In the genomic region with DNA sequence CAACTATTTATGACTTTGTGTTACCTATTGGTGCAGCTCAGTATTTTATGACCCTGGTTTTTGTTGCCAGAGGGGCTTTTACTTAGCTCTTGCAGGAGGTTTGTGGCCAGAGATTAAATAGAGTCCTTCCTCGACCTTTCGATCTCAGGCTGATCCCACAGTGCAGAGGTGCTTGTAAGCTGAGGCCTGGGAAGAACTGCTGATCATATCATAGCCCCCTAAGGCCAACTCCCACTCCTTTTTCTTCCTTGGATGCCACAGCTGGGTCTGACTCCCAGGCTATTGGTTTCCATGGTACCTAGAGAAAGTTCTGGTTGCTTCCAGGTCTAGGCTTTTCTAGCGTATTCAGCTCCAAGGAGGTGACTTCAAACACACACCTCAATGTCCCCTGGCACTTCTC, we compare ENCODE assay signal across 29 cellular contexts.
A peak's percentile ranks its signal among the peaks of the same experiment; 100 is the strongest.
DNase-seq lines count a peak whose midpoint lies in the region; ATAC-seq and TF ChIP-seq lines count a peak whose summit lies in the region.
"Had no signal": no experiment of that assay in that cellular context is flagged by ENCODE, and none has a peak within 500 bp of the region (broad histone marks: within the 10 kb centered on the region; RNA-seq: fewer than 3 reads in every experiment).

No MANE protein-coding gene starts in this region.

- no peak overlapping the region for H3K27ac ChIP-seq in H9 (ENCODE audit: insufficient read length, low read depth, low read length)
- H3K27ac ChIP-seq: A549, ascending aorta, GM23248, parathyroid adenoma, RWPE1 had no signal

- POLR2A ChIA-PET in WTC11 (lab: Charles Lee) = no interaction called here

- H3K4me1 ChIP-seq in H9 (ENCODE audit: insufficient read depth, low read length) = peaks cover 13% of the 10 kb centered on the region
- H3K4me1 ChIP-seq: parathyroid adenoma had no signal

- H3K9me3 Mint-ChIP-seq in H9 (peaks cover 4 to 7% of the 10 kb centered on the region in 2 experiments; a peak in 4 of 5 replicates), WTC11 (peaks cover 6% of the 10 kb centered on the region), osteocyte (ENCODE audit: unreplicated experiment) (no peaks in the 10 kb centered on the region)
- H3K9me3 Mint-ChIP-seq in activated T-cell treated with anti-CD3 and anti-CD28 coated beads, Interleukin-2, amount 50 U/mL, for 72 hours = peaks cover 0 to 2% of the 10 kb centered on the region in 2 donors
- H3K9me3 Mint-ChIP-seq: activated B cell treated with CpG ODN at 0.5 μM for 24 hours; activated CD4-positive, alpha-beta T cell treated with anti-CD3 and anti-CD28 coated beads, Interleukin-2, amount 10 ng/mL, durations not matched to agents 7 days and 5 days; effector memory CD8-positive, alpha-beta T cell; natural killer cell treated with Interleukin-12 subunit alpha and Interleukin-12 subunit beta and Interleukin-15 and Interleukin-18, amount 100 ng/mL, for 72 hours; T-cell had no signal

- no peak overlapping the region for H2BK120ac ChIP-seq in H9 (ENCODE audit: low read depth, low read length, poor library complexity, severe bottlenecking)

- no peak overlapping the region for H2BK12ac ChIP-seq in H9 (ENCODE audit: insufficient read length, low read depth, low read length)

- H3K18ac ChIP-seq in H9 (ENCODE audit: insufficient read length, low read depth, low read length) = no peak overlapping the region

- H4K8ac ChIP-seq in H9 (replicated peaks; ENCODE audit: insufficient read length, low read depth, low read length) = no peak overlapping the region

- TF ChIP-seq CTCF in H9 (conservative IDR thresholded peaks at IDR 0.05) = no peak
- no peak for TF ChIP-seq CTCF in WTC11 (IDR thresholded peaks at IDR 0.05)
- no peak for TF ChIP-seq CTCF in osteocyte (IDR thresholded peaks at IDR 0.05)

- H3K27me3 Mint-ChIP-seq in H9 (ENCODE audit: low read depth) (peaks cover 47% of the 10 kb centered on the region), WTC11 (ENCODE audit: low read depth) (peaks cover 20% of the 10 kb centered on the region), osteocyte (ENCODE audit: unreplicated experiment) (no peaks in the 10 kb centered on the region)
- no peaks in the 10 kb centered on the region for H3K27me3 Mint-ChIP-seq in activated T-cell treated with anti-CD3 and anti-CD28 coated beads, Interleukin-2, amount 50 U/mL, for 72 hours (ENCODE audit: low read depth)
- H3K27me3 Mint-ChIP-seq: activated B cell treated with CpG ODN at 0.5 μM for 24 hours; activated CD4-positive, alpha-beta T cell treated with anti-CD3 and anti-CD28 coated beads, Interleukin-2, amount 10 ng/mL, durations not matched to agents 7 days and 5 days; activated naive CD8-positive, alpha-beta T cell treated with anti-CD3 and anti-CD28 coated beads for 36 hours; natural killer cell treated with Interleukin-12 subunit alpha and Interleukin-12 subunit beta and Interleukin-15 and Interleukin-18, amount 100 ng/mL, for 72 hours; T-cell had no signal

- H3K36me3 Mint-ChIP-seq in H9 (ENCODE audit: insufficient read depth in 1 of 3, low read depth in 3 of 3) (peaks cover 0 to 10% (median 2%) of the 10 kb centered on the region in 3 experiments; a peak in 4 of 7 replicates), WTC11 (peaks cover 3% of the 10 kb centered on the region; the same call in 1 of the 2 replicates), osteocyte (ENCODE audit: unreplicated experiment) (no peaks in the 10 kb centered on the region)
- no peaks in the 10 kb centered on the region for H3K36me3 Mint-ChIP-seq in activated T-cell treated with anti-CD3 and anti-CD28 coated beads, Interleukin-2, amount 50 U/mL, for 72 hours (ENCODE audit: insufficient read depth in 2 of 2)
- H3K36me3 Mint-ChIP-seq: natural killer cell treated with Interleukin-12 subunit alpha and Interleukin-12 subunit beta and Interleukin-15 and Interleukin-18, amount 100 ng/mL, for 72 hours; T-cell had no signal

- no peak overlapping the region for H3K56ac ChIP-seq in H9 (ENCODE audit: insufficient read length, low read depth, low read length)

- H3K4me1 Mint-ChIP-seq in H9 (peaks cover 67% of the 10 kb centered on the region in 2 experiments), WTC11 (peaks cover 71% of the 10 kb centered on the region), osteocyte (ENCODE audit: unreplicated experiment) (peaks cover 38% of the 10 kb centered on the region)
- peaks cover 14% of the 10 kb centered on the region for H3K4me1 Mint-ChIP-seq in activated T-cell treated with anti-CD3 and anti-CD28 coated beads, Interleukin-2, amount 50 U/mL, for 72 hours (ENCODE audit: low read depth)

- H4K20me1 ChIP-seq in H9 (ENCODE audit: control insufficient read depth, insufficient read depth, insufficient read length) = no peaks in the 10 kb centered on the region

- no peak overlapping the region for H2BK15ac ChIP-seq in H9 (ENCODE audit: low read depth, low read length)

- H4K5ac ChIP-seq in H9 (ENCODE audit: insufficient read length, low read depth, low read length) = no peak overlapping the region

- H4K91ac ChIP-seq in H9 (ENCODE audit: insufficient read length, low read depth, low read length) = no peak overlapping the region

- H2BK5ac ChIP-seq in H9 (ENCODE audit: insufficient read length, low read length) = no peak overlapping the region

- no peak overlapping the region for H3K4ac ChIP-seq in H9 (ENCODE audit: low read depth, low read length)

- H2AFZ ChIP-seq in H9 (ENCODE audit: low read length) = no peak overlapping the region
- H2AFZ ChIP-seq: GM23248, parathyroid adenoma had no signal

- H3K27ac Mint-ChIP-seq in H9 (peak overlapping the region in 2 of 3 experiments; percentile 44 to 75; a peak in 3 of 7 replicates), WTC11 (0 out of 2 replicates have a peak overlapping the region, but pooled peaks have one; percentile 15), osteocyte (ENCODE audit: unreplicated experiment) (peak overlapping the region; percentile 78)
- no peak overlapping the region for H3K27ac Mint-ChIP-seq in activated T-cell treated with anti-CD3 and anti-CD28 coated beads, Interleukin-2, amount 50 U/mL, for 72 hours
- H3K27ac Mint-ChIP-seq: activated B cell treated with CpG ODN at 0.5 μM for 24 hours; activated CD4-positive, alpha-beta T cell treated with anti-CD3 and anti-CD28 coated beads, Interleukin-2, amount 10 ng/mL, durations not matched to agents 7 days and 5 days; activated naive CD8-positive, alpha-beta T cell treated with anti-CD3 and anti-CD28 coated beads for 36 hours; natural killer cell treated with Interleukin-12 subunit alpha and Interleukin-12 subunit beta and Interleukin-15 and Interleukin-18, amount 100 ng/mL, for 72 hours; T-cell had no signal

- no peaks in the 10 kb centered on the region; the same call in 1 of the 2 replicates for H3K27me3 ChIP-seq in H9 (ENCODE audit: insufficient read depth, low read length)
- H3K27me3 ChIP-seq: ascending aorta, MG63 had no signal

- H3K4me3 Mint-ChIP-seq in H9 (no peak overlapping the region; a peak in 1 of 5 replicates), WTC11 (no peak overlapping the region), osteocyte (ENCODE audit: unreplicated experiment) (peak overlapping the region; percentile 2)
- H3K4me3 Mint-ChIP-seq in activated T-cell treated with anti-CD3 and anti-CD28 coated beads, Interleukin-2, amount 50 U/mL, for 72 hours = no peak overlapping the region
- H3K4me3 Mint-ChIP-seq: activated B cell treated with CpG ODN at 0.5 μM for 24 hours; activated CD4-positive, alpha-beta T cell treated with anti-CD3 and anti-CD28 coated beads, Interleukin-2, amount 10 ng/mL, durations not matched to agents 7 days and 5 days; activated naive CD8-positive, alpha-beta T cell treated with anti-CD3 and anti-CD28 coated beads for 36 hours; effector memory CD8-positive, alpha-beta T cell; natural killer cell treated with Interleukin-12 subunit alpha and Interleukin-12 subunit beta and Interleukin-15 and Interleukin-18, amount 100 ng/mL, for 72 hours; T-cell had no signal

- no peak overlapping the region for H2AK5ac ChIP-seq in H9 (ENCODE audit: insufficient read length, low read length)

- no peak overlapping the region for H2BK20ac ChIP-seq in H9 (ENCODE audit: low read depth, low read length, poor library complexity, severe bottlenecking)

- no peaks in the 10 kb centered on the region for H3K9me3 ChIP-seq in H9 (ENCODE audit: control insufficient read depth, low read depth, low read length)
- H3K9me3 ChIP-seq: A549, ascending aorta, MG63, mucosa of descending colon had no signal

- no peak overlapping the region for H3T11ph ChIP-seq in H9 (ENCODE audit: low read length)

- H3K14ac ChIP-seq in H9 (ENCODE audit: insufficient read depth, low read length) = no peak overlapping the region

- H3K4me2 ChIP-seq in H9 (ENCODE audit: insufficient read depth, insufficient read length, low read length) = no peak overlapping the region
- H3K4me2 ChIP-seq: A549 had no signal

- no peaks in the 10 kb centered on the region for H3K79me1 ChIP-seq in H9 (ENCODE audit: insufficient read depth, low read depth, low read length, poor library complexity, severe bottlenecking)

- WGBS in H9 (ENCODE audit: extremely low coverage, insufficient read length, low lambda C conversion rate) = no CpG with 5 or more reads among the region's 3 CpGs

- no peak overlapping the region for H3K9ac ChIP-seq in H9 (ENCODE audit: extremely low read depth, insufficient read length, low read length)
- H3K9ac ChIP-seq: GM23248, parathyroid adenoma had no signal

- H3K79me2 ChIP-seq in H9 (ENCODE audit: insufficient read depth, low read length) = no peaks in the 10 kb centered on the region
- H3K79me2 ChIP-seq: parathyroid adenoma had no signal

- H3K23ac ChIP-seq in H9 (ENCODE audit: insufficient read length, low read depth, low read length) = no peak overlapping the region

- no peaks in the 10 kb centered on the region for H3K23me2 ChIP-seq in H9 (ENCODE audit: insufficient read length, low read depth, low read length, poor library complexity, severe bottlenecking)

- CTCF ChIA-PET in WTC11 (lab: Charles Lee) = interaction anchor here (1.5 kb wide), 1 partner anchor 341 kb away, joined by 3 read pairs; no protein-coding TSS in a partner anchor

- DNase-seq in H9 (no peak), WTC11 (ENCODE audit: low spot score) (no peak), islet precursor cell (peak; percentile 95), osteocyte (ENCODE audit: extremely low spot score, unreplicated experiment) (peak; percentile 32), NCI-H2081 (lab: John Stamatoyannopoulos, UW) (no peak)
- DNase-seq in activated T-cell treated with anti-CD3 and anti-CD28 coated beads, Interleukin-2, amount 50 U/mL, for 72 hours = no peak
- DNase-seq: activated B cell treated with CpG ODN at 0.5 μM for 24 hours; activated CD4-positive, alpha-beta T cell treated with anti-CD3 and anti-CD28 coated beads, Interleukin-2, amount 10 ng/mL, durations not matched to agents 7 days and 5 days; activated gamma-delta T cell; activated naive CD8-positive, alpha-beta T cell treated with anti-CD3 and anti-CD28 coated beads for 36 hours; caudate nucleus; cortex of kidney; effector memory CD8-positive, alpha-beta T cell; GM23248; KG1; MG63; mucosa of descending colon; NCI-H1417; NCI-H226; small intestine; stimulated activated naive CD8-positive, alpha-beta T cell treated with anti-CD3 and anti-CD28 coated beads, Interleukin-15, Interleukin-2, amounts not matched to agents 100 U/mL and 50 U/mL, for 24 hours; T-cell had no signal

- no peak for ATAC-seq in WTC11
- ATAC-seq in GM19463 (IDR thresholded peaks at IDR 0.05; ENCODE audit: unreplicated experiment) = no peak
- no peak for ATAC-seq in HG03108 (IDR thresholded peaks at IDR 0.05; ENCODE audit: unreplicated experiment)
- no peak for ATAC-seq in activated T-cell treated with anti-CD3 and anti-CD28 coated beads, Interleukin-2, amount 50 U/mL, for 72 hours (replicated peaks in 1 of 2)
- ATAC-seq: A549; effector memory CD8-positive, alpha-beta T cell; mucosa of descending colon; natural killer cell treated with Interleukin-12 subunit alpha and Interleukin-12 subunit beta and Interleukin-15 and Interleukin-18, amount 100 ng/mL, for 72 hours; stimulated activated naive CD8-positive, alpha-beta T cell treated with anti-CD3 and anti-CD28 coated beads, Interleukin-15, Interleukin-2, amounts not matched to agents 100 U/mL and 50 U/mL, for 24 hours; T-cell had no signal

Comparison
In these comparisons a context has a peak if more than half of its experiments do, and no peak if none do; other contexts are left out.
1. DNase-seq: peak in islet precursor cell (single experiment) and osteocyte (single experiment); none in H9 (single experiment), WTC11 (single experiment), NCI-H2081 (0 of 2) and activated T-cell treated with anti-CD3 and anti-CD28 coated beads, Interleukin-2, amount 50 U/mL, for 72 hours (0 of 2).